Comparison of ENCODE assay signal across 19 cellular contexts in genomic region chr5:97501286-97501964, GRCh38.
"Had no signal": no experiment of that assay in that cellular context is flagged by ENCODE, and none has a peak within 500 bp of the region (broad histone marks: within the 10 kb centered on the region; RNA-seq: fewer than 3 reads in every experiment).

No MANE protein-coding gene starts in this region.

- ATAC-seq: effector memory CD8-positive, alpha-beta T cell; natural killer cell; sciatic nerve; stimulated activated naive CD8-positive, alpha-beta T cell treated with anti-CD3 and anti-CD28 coated beads, Interleukin-15, amount 100 ng/mL, for 72 hours had no signal

- H3K4me3 ChIP-seq: prostate gland, spleen, testis, upper lobe of left lung had no signal

- H3K9me3 Mint-ChIP-seq: activated CD4-positive, alpha-beta T cell treated with anti-CD3 and anti-CD28 coated beads, Interleukin-2, amount 10 ng/mL, durations not matched to agents 24 days and 14 days; natural killer cell; stimulated activated naive CD8-positive, alpha-beta T cell treated with anti-CD3 and anti-CD28 coated beads, Interleukin-15, amount 100 ng/mL, for 72 hours; T-helper 2 cell treated with Interferon-gamma antibody and Interleukin-4, amounts not matched to agents 5 μg/mL and 100 μg/mL, for 36 hours had no signal

- H3K36me3 ChIP-seq: brain microvascular endothelial cell, prostate gland, spleen, upper lobe of left lung had no signal

- DNase-seq: activated CD4-positive, alpha-beta T cell treated with anti-CD3 and anti-CD28 coated beads, Interleukin-2, amount 10 ng/mL, durations not matched to agents 24 days and 14 days; activated CD4-positive, CD25-positive, alpha-beta regulatory T cell; activated gamma-delta T cell treated with Interleukin-2 at 50 U/mL for 16 hours; amniotic stem cell; brain microvascular endothelial cell; dermis blood vessel endothelial cell; effector memory CD8-positive, alpha-beta T cell; erythroblast; mesendoderm; natural killer cell; nucleus accumbens; spleen; stimulated activated naive CD8-positive, alpha-beta T cell treated with anti-CD3 and anti-CD28 coated beads, Interleukin-15, amount 100 ng/mL, for 72 hours; testis; upper lobe of left lung had no signal

- H3K27me3 ChIP-seq: brain microvascular endothelial cell, spleen, testis, upper lobe of left lung had no signal

- H3K4me1 ChIP-seq: prostate gland, spleen, testis, upper lobe of left lung had no signal

- H3K27ac ChIP-seq: brain microvascular endothelial cell, prostate gland, spleen, upper lobe of left lung had no signal

- H3K4me3 Mint-ChIP-seq: activated CD4-positive, alpha-beta T cell treated with anti-CD3 and anti-CD28 coated beads, Interleukin-2, amount 10 ng/mL, durations not matched to agents 24 days and 14 days; activated naive CD8-positive, alpha-beta T cell; effector memory CD8-positive, alpha-beta T cell; natural killer cell; stimulated activated naive CD8-positive, alpha-beta T cell treated with anti-CD3 and anti-CD28 coated beads, Interleukin-15, amount 100 ng/mL, for 72 hours; T-helper 2 cell treated with Interferon-gamma antibody and Interleukin-4, amounts not matched to agents 5 μg/mL and 100 μg/mL, for 36 hours had no signal

- H3K4me1 Mint-ChIP-seq: activated CD4-positive, alpha-beta T cell treated with anti-CD3 and anti-CD28 coated beads, Interleukin-2, amount 10 ng/mL, durations not matched to agents 24 days and 14 days; natural killer cell; stimulated activated naive CD8-positive, alpha-beta T cell treated with anti-CD3 and anti-CD28 coated beads, Interleukin-15, amount 100 ng/mL, for 72 hours had no signal

- H3K9me3 ChIP-seq: prostate gland, spleen, testis, upper lobe of left lung had no signal

- H3K27ac Mint-ChIP-seq: activated CD4-positive, alpha-beta T cell treated with anti-CD3 and anti-CD28 coated beads, Interleukin-2, amount 10 ng/mL, durations not matched to agents 24 days and 14 days; activated naive CD8-positive, alpha-beta T cell; effector memory CD8-positive, alpha-beta T cell; natural killer cell; stimulated activated naive CD8-positive, alpha-beta T cell treated with anti-CD3 and anti-CD28 coated beads, Interleukin-15, amount 100 ng/mL, for 72 hours; T-helper 2 cell treated with Interferon-gamma antibody and Interleukin-4, amounts not matched to agents 5 μg/mL and 100 μg/mL, for 36 hours had no signal

- H3K36me3 Mint-ChIP-seq: activated naive CD8-positive, alpha-beta T cell; natural killer cell had no signal

- H3K27me3 Mint-ChIP-seq: activated CD4-positive, alpha-beta T cell treated with anti-CD3 and anti-CD28 coated beads, Interleukin-2, amount 10 ng/mL, durations not matched to agents 24 days and 14 days; effector memory CD8-positive, alpha-beta T cell; stimulated activated naive CD8-positive, alpha-beta T cell treated with anti-CD3 and anti-CD28 coated beads, Interleukin-15, amount 100 ng/mL, for 72 hours had no signal
